9 cellular contexts compared by ENCODE assay signal in genomic region chr1:187264995-187265602, GRCh38.
DNase-seq lines count a peak whose midpoint lies in the region; ATAC-seq and TF ChIP-seq lines count a peak whose summit lies in the region.
"Had no signal": no experiment of that assay in that cellular context is flagged by ENCODE, and none has a peak within 500 bp of the region (broad histone marks: within the 10 kb centered on the region; RNA-seq: fewer than 3 reads in every experiment).

No MANE protein-coding gene starts in this region.

- H3K4me3 Mint-ChIP-seq in activated CD8-positive, alpha-beta T cell treated with anti-CD3 and anti-CD28 coated beads, Interleukin-2, amount 10 ng/mL, durations not matched to agents 7 days and 5 days: no peak overlapping the region

- WGBS in tibial nerve, 2 donors: 39 to 43% methylated on average over 4 of the region's 4 CpGs

- H3K36me3 Mint-ChIP-seq in activated CD8-positive, alpha-beta T cell treated with anti-CD3 and anti-CD28 coated beads, Interleukin-2, amount 10 ng/mL, durations not matched to agents 7 days and 5 days (ENCODE audit: low read depth): no peaks in the 10 kb centered on the region

- no peak for ATAC-seq in GM21737 (IDR thresholded peaks at IDR 0.05; ENCODE audit: unreplicated experiment)
- ATAC-seq in activated CD8-positive, alpha-beta T cell treated with anti-CD3 and anti-CD28 coated beads, Interleukin-2, amount 10 ng/mL, durations not matched to agents 7 days and 5 days: no peak
- ATAC-seq: mucosa of descending colon had no signal

- no peak overlapping the region for H3K27ac ChIP-seq in SJCRH30
- no peak overlapping the region for H3K27ac ChIP-seq in tibial nerve

- H3K27ac Mint-ChIP-seq in activated CD8-positive, alpha-beta T cell treated with anti-CD3 and anti-CD28 coated beads, Interleukin-2, amount 10 ng/mL, durations not matched to agents 7 days and 5 days: no peak overlapping the region

- no peaks in the 10 kb centered on the region for H3K36me3 ChIP-seq in SJCRH30
- no peaks in the 10 kb centered on the region for H3K36me3 ChIP-seq in tibial nerve

- H3K4me1 Mint-ChIP-seq in activated CD8-positive, alpha-beta T cell treated with anti-CD3 and anti-CD28 coated beads, Interleukin-2, amount 10 ng/mL, durations not matched to agents 7 days and 5 days (ENCODE audit: low read depth): no peaks in the 10 kb centered on the region

- peaks cover 4% of the 10 kb centered on the region for H3K9me3 Mint-ChIP-seq in activated CD8-positive, alpha-beta T cell treated with anti-CD3 and anti-CD28 coated beads, Interleukin-2, amount 10 ng/mL, durations not matched to agents 7 days and 5 days (ENCODE audit: insufficient read depth)

- no peak for TF ChIP-seq POLR2A in tibial nerve (IDR thresholded peaks at IDR 0.05)

- DNase-seq in NCI-H1092 treated with DMSO at 0.1 percent for 48 hours (lab: John Stamatoyannopoulos, UW) (peak; percentile 85), SJCRH30 (peak; percentile 24 to 52), fibroblast of villous mesenchyme (ENCODE audit: low read depth) (peak; percentile 28), tibial nerve (ENCODE audit: low spot score in 2 of 2) (no peak)
- DNase-seq in activated CD4-positive, CD25-positive, alpha-beta regulatory T cell (lab: John Stamatoyannopoulos, UW): no peak
- DNase-seq in activated CD8-positive, alpha-beta T cell treated with anti-CD3 and anti-CD28 coated beads, Interleukin-2, amount 10 ng/mL, durations not matched to agents 7 days and 5 days: no peak

- no peaks in the 10 kb centered on the region for H3K9me3 ChIP-seq in SJCRH30 (replicated peaks)
- H3K9me3 ChIP-seq in tibial nerve: no peaks in the 10 kb centered on the region
- H3K9me3 ChIP-seq: mucosa of descending colon had no signal

- no peak for TF ChIP-seq EP300 in tibial nerve (IDR thresholded peaks at IDR 0.05)

- no peaks in the 10 kb centered on the region for H3K27me3 Mint-ChIP-seq in activated CD8-positive, alpha-beta T cell treated with anti-CD3 and anti-CD28 coated beads, Interleukin-2, amount 10 ng/mL, durations not matched to agents 7 days and 5 days (ENCODE audit: low read depth)

- CTCF ChIA-PET in activated CD8-positive, alpha-beta T cell treated with anti-CD3 and anti-CD28 coated beads, Interleukin-2, amount 10 ng/mL, durations not matched to agents 7 days and 5 days (lab: Charles Lee): no interaction called here

- TF ChIP-seq CTCF in GM12872 (IDR thresholded peaks at IDR 0.05; ENCODE audit: insufficient read depth, low read depth, low read length) (peak; percentile 32; the same call in 2 of the 3 replicates), fibroblast of villous mesenchyme (IDR thresholded peaks at IDR 0.05; ENCODE audit: insufficient read depth, low read depth, low read length) (peak; percentile 29), tibial nerve (IDR thresholded peaks at IDR 0.05) (peak in 4 of 5 experiments; percentile 10 to 27 (median 22))

- POLR2A ChIA-PET in activated CD8-positive, alpha-beta T cell treated with anti-CD3 and anti-CD28 coated beads, Interleukin-2, amount 10 ng/mL, durations not matched to agents 7 days and 5 days (lab: Charles Lee): no interaction called here

- H3K4me1 ChIP-seq in SJCRH30: no peaks in the 10 kb centered on the region
- no peaks in the 10 kb centered on the region for H3K4me1 ChIP-seq in tibial nerve

- H3K4me3 ChIP-seq in SJCRH30 (no peak overlapping the region), fibroblast of villous mesenchyme (ENCODE audit: low read depth, low read length) (no peak overlapping the region), tibial nerve (no peak overlapping the region)
- H3K4me3 ChIP-seq: mucosa of descending colon had no signal

- H3K27me3 ChIP-seq in SJCRH30: no peaks in the 10 kb centered on the region
- H3K27me3 ChIP-seq in tibial nerve: no peaks in the 10 kb centered on the region

Comparison
In these comparisons a context has a peak if more than half of its experiments do, and no peak if none do; other contexts are left out.
1. DNase-seq: peak in NCI-H1092 treated with DMSO at 0.1 percent for 48 hours (single experiment), SJCRH30 (2 of 2) and fibroblast of villous mesenchyme (single experiment); none in tibial nerve (0 of 2), activated CD4-positive, CD25-positive, alpha-beta regulatory T cell (0 of 4) and activated CD8-positive, alpha-beta T cell treated with anti-CD3 and anti-CD28 coated beads, Interleukin-2, amount 10 ng/mL, durations not matched to agents 7 days and 5 days (single experiment).
2. Peak in every context shown above with its lines, with median percentiles within 50 percentile points of each other: CTCF ChIP-seq.